In genomic region chr18:58362027-58362575, GRCh38 we compare ENCODE assay signal across 8 cellular contexts.
DNase-seq lines count a peak whose midpoint lies in the region; ATAC-seq and TF ChIP-seq lines count a peak whose summit lies in the region.

No MANE protein-coding gene starts in this region.

- DNase-seq in GM12864 (ENCODE audit: low read depth) (peak; percentile 7), amniotic stem cell (lab: John Stamatoyannopoulos, UW) (peak; percentile 85), left ventricle myocardium inferior (no peak), skeletal muscle cell (ENCODE audit: low read depth) (peak; percentile 90), NCI-H1417 treated with DMSO at 0.1 percent for 48 hours (lab: John Stamatoyannopoulos, UW) (no peak)
- no peak for DNase-seq in CD8-positive, alpha-beta memory T cell
- DNase-seq in CD4-positive, alpha-beta T cell: no peak

- no peaks in the 10 kb centered on the region for H3K27me3 ChIP-seq in left ventricle myocardium inferior (ENCODE audit: low read depth)
- no peaks in the 10 kb centered on the region for H3K27me3 ChIP-seq in CD8-positive, alpha-beta memory T cell (ENCODE audit: insufficient read depth, low read length, poor library complexity, severe bottlenecking)
- no peaks in the 10 kb centered on the region for H3K27me3 ChIP-seq in CD4-positive, alpha-beta T cell (ENCODE audit: control insufficient read depth, insufficient read depth, low read length)

- H3K9me3 Mint-ChIP-seq in CD8-positive, alpha-beta memory T cell: no peaks in the 10 kb centered on the region
- no peaks in the 10 kb centered on the region for H3K9me3 Mint-ChIP-seq in CD4-positive, alpha-beta T cell

- POLR2A ChIA-PET in CD8-positive, alpha-beta memory T cell (lab: Charles Lee): no interaction called here
- POLR2A ChIA-PET in CD4-positive, alpha-beta T cell (lab: Charles Lee): no interaction called here

- no peaks in the 10 kb centered on the region for H3K36me3 Mint-ChIP-seq in CD8-positive, alpha-beta memory T cell
- no peaks in the 10 kb centered on the region for H3K36me3 Mint-ChIP-seq in CD4-positive, alpha-beta T cell (ENCODE audit: low read depth)

- peaks cover 48% of the 10 kb centered on the region for H3K36me3 ChIP-seq in left ventricle myocardium inferior
- H3K36me3 ChIP-seq in CD8-positive, alpha-beta memory T cell (ENCODE audit: insufficient read depth, low read length): no peaks in the 10 kb centered on the region

- intact Hi-C loops in left ventricle myocardium inferior (cut with micrococcal nuclease): no loop called here
- intact Hi-C loops in CD4-positive, alpha-beta T cell (cut with DNase I, micrococcal nuclease): no loop called here

- peaks cover 3 to 26% of the 10 kb centered on the region in 2 donors for H3K27me3 Mint-ChIP-seq in CD8-positive, alpha-beta memory T cell
- peaks cover 3% of the 10 kb centered on the region for H3K27me3 Mint-ChIP-seq in CD4-positive, alpha-beta T cell

- CTCF ChIA-PET in CD8-positive, alpha-beta memory T cell (lab: Charles Lee): no interaction called here
- CTCF ChIA-PET in CD4-positive, alpha-beta T cell (lab: Charles Lee): interaction anchor here (1.7 kb wide), 1 partner anchor 30 kb away, joined by 3 read pairs; no protein-coding TSS in a partner anchor

- ATAC-seq in CD4-positive, alpha-beta T cell (ENCODE audit: poor library complexity): no peak
- no peak for ATAC-seq in HG02610 (IDR thresholded peaks at IDR 0.05; ENCODE audit: unreplicated experiment)

- no peak overlapping the region for H3K4me3 Mint-ChIP-seq in CD8-positive, alpha-beta memory T cell
- no peak overlapping the region for H3K4me3 Mint-ChIP-seq in CD4-positive, alpha-beta T cell

- no peak overlapping the region for H3K4me3 ChIP-seq in GM12864 (ENCODE audit: low read depth, low read length)
- peak overlapping the region; percentile 13 for H3K4me3 ChIP-seq in left ventricle myocardium inferior
- peak overlapping the region; percentile 10 for H3K4me3 ChIP-seq in skeletal muscle cell (ENCODE audit: low read depth, low read length)
- H3K4me3 ChIP-seq in CD8-positive, alpha-beta memory T cell (ENCODE audit: low read length): no peak overlapping the region

- TF ChIP-seq CTCF in GM12864 (IDR thresholded peaks at IDR 0.05; ENCODE audit: low read depth, low read length, missing control alignments) (no peak), left ventricle myocardium inferior (IDR thresholded peaks at IDR 0.05; ENCODE audit: borderline replicate concordance) (no peak)
- no peak for TF ChIP-seq CTCF in CD4-positive, alpha-beta T cell (IDR thresholded peaks at IDR 0.05)

- peaks cover 23% of the 10 kb centered on the region for H3K4me1 ChIP-seq in left ventricle myocardium inferior
- no peaks in the 10 kb centered on the region for H3K4me1 ChIP-seq in CD8-positive, alpha-beta memory T cell (ENCODE audit: insufficient read depth, low read length)

- H3K27ac ChIP-seq in left ventricle myocardium inferior (replicated peaks): peak overlapping the region; percentile 47
- no peak overlapping the region for H3K27ac ChIP-seq in CD8-positive, alpha-beta memory T cell (ENCODE audit: low read depth, low read length)
- H3K27ac ChIP-seq in CD4-positive, alpha-beta T cell (ENCODE audit: low read depth, low read length): no peak overlapping the region

- H3K9me3 ChIP-seq in left ventricle myocardium inferior (replicated peaks): no peaks in the 10 kb centered on the region
- no peaks in the 10 kb centered on the region for H3K9me3 ChIP-seq in CD8-positive, alpha-beta memory T cell (ENCODE audit: low read length)
- H3K9me3 ChIP-seq in CD4-positive, alpha-beta T cell (ENCODE audit: control insufficient read depth, low read length): no peaks in the 10 kb centered on the region

- H3K4me1 Mint-ChIP-seq in CD8-positive, alpha-beta memory T cell: no peaks in the 10 kb centered on the region
- no peaks in the 10 kb centered on the region for H3K4me1 Mint-ChIP-seq in CD4-positive, alpha-beta T cell (ENCODE audit: low read depth)

- H3K27ac Mint-ChIP-seq in CD8-positive, alpha-beta memory T cell: peak overlapping the region in 1 of 8 donors; percentile 3
- H3K27ac Mint-ChIP-seq in CD4-positive, alpha-beta T cell: no peak overlapping the region

Comparison
In these comparisons a context has a peak if more than half of its experiments do, and no peak if none do; other contexts are left out.
1. DNase-seq: peak in GM12864 (single experiment), amniotic stem cell (single experiment) and skeletal muscle cell (single experiment); none in left ventricle myocardium inferior (single experiment), NCI-H1417 treated with DMSO at 0.1 percent for 48 hours (single experiment), CD8-positive, alpha-beta memory T cell (0 of 5) and CD4-positive, alpha-beta T cell (0 of 10).
2. H3K4me3 ChIP-seq: peak in left ventricle myocardium inferior (single experiment) and skeletal muscle cell (single experiment); none in GM12864 (single experiment) and CD8-positive, alpha-beta memory T cell (single experiment).